In the genomic region with DNA sequence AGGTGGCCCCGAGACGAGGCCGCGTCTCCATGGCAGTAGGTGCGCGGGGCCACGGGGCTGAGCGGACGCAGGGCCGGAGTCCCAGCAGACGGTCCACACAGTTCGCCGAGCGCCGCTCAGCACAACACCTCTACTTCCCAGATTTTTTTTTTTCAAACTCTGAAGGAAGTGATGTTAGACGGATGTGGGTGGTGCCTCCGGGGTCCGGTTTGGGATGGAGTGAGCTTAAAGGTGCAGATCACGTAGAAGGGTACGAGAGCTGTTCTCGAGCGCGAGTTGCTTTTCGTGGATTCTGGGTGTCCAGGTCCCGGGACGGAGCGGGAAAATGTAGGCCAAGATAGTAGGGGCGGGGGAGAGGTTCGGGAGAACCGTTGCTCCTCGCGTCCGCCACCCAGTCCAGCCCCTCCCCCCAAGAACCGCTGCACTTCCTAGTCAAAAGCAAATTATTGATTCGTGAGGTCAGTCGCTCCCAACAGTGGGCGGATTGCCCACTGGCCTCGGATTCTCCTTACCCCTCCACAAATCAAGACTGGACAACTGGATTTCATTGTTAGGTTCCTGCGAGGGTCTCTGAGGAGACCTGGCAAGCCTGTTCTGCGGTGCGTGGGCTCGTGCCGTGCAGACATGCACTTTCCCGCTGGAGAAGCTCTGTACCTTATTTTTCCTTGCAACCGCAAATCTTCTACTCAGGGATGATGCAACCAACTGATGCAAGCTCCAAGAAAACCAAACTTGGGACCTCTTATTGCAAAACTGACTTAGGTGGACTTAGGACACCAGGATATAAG, we compare ENCODE assay signal across 1 cellular context.
A peak's percentile ranks its signal among the peaks of the same experiment; 100 is the strongest.
TF ChIP-seq lines count a peak whose summit lies in the region.

TXNDC12 (minus strand) TSS at position 126 of the 788 bp plus-strand sequence; CDS start at position 31, 95 bp downstream.

TF ChIP-seq in HepG2, 621 proteins besides CTCF, POLR2A, EP300 and RAD21 (continued from another document and continues in another):
- TF ChIP-seq ARID4A (CRISPR knock-in tag; IDR thresholded peaks at IDR 0.05; ENCODE audit: borderline replicate concordance) (peak; percentile 92), IRF2 (CRISPR knock-in tag; IDR thresholded peaks at IDR 0.05) (peak; percentile 70; the same call in 1 of the 2 replicates), RXRA (CRISPR knock-in tag; IDR thresholded peaks at IDR 0.05) (peak; percentile 36; the same call in 1 of the 2 replicates), ZNF558 (CRISPR knock-in tag; IDR thresholded peaks at IDR 0.05; ENCODE audit: borderline replicate concordance) (no peak), MTA1 (CRISPR knock-in tag; IDR thresholded peaks at IDR 0.05; ENCODE audit: borderline replicate concordance) (0 out of 2 replicates have a peak, but pooled peaks have one; percentile 26), ATF7-NPFF (CRISPR knock-in tag; IDR thresholded peaks at IDR 0.05; ENCODE audit: low read depth) (peak; percentile 55; the same call in 1 of the 2 replicates), HIC2 (CRISPR knock-in tag; IDR thresholded peaks at IDR 0.05; ENCODE audit: low read depth) (0 out of 2 replicates have a peak, but pooled peaks have one; percentile 19), ZBED4 (CRISPR knock-in tag; IDR thresholded peaks at IDR 0.05; ENCODE audit: borderline replicate concordance) (peak; percentile 61; the same call in 1 of the 2 replicates), ZNF333 (CRISPR knock-in tag; IDR thresholded peaks at IDR 0.05; ENCODE audit: borderline replicate concordance) (0 out of 2 replicates have a peak, but pooled peaks have one; percentile 60), TEAD3 (CRISPR knock-in tag; optimal IDR thresholded peaks at IDR 0.05; ENCODE audit: borderline replicate concordance) (peak; percentile 5), ZFYVE20 (CRISPR knock-in tag; IDR thresholded peaks at IDR 0.05; ENCODE audit: borderline replicate concordance, low read depth) (0 out of 2 replicates have a peak, but pooled peaks have one; percentile 57), ZNF10 (CRISPR knock-in tag; IDR thresholded peaks at IDR 0.05; ENCODE audit: borderline replicate concordance, low read depth) (no peak), HDAC2 (CRISPR knock-in tag; IDR thresholded peaks at IDR 0.05) (peak; percentile 13), ZIK1 (CRISPR knock-in tag; IDR thresholded peaks at IDR 0.05; ENCODE audit: borderline replicate concordance, low read depth) (peak; percentile 88; the same call in 1 of the 2 replicates), KLF12 (CRISPR knock-in tag; IDR thresholded peaks at IDR 0.05; ENCODE audit: borderline replicate concordance) (no peak; the same call in 1 of the 2 replicates), ZFP36 (IDR thresholded peaks at IDR 0.05; ENCODE audit: borderline replicate concordance, low read depth, low read length, partially characterized antibody) (no peak), SNRNP70 (IDR thresholded peaks at IDR 0.05; ENCODE audit: low read depth, low read length) (no peak), POLR2G (IDR thresholded peaks at IDR 0.05; ENCODE audit: low read depth, low read length) (peak; percentile 95), ZNF326 (CRISPR knock-in tag; IDR thresholded peaks at IDR 0.05; ENCODE audit: borderline replicate concordance) (no peak)
- TF ChIP-seq, protein P1, sequence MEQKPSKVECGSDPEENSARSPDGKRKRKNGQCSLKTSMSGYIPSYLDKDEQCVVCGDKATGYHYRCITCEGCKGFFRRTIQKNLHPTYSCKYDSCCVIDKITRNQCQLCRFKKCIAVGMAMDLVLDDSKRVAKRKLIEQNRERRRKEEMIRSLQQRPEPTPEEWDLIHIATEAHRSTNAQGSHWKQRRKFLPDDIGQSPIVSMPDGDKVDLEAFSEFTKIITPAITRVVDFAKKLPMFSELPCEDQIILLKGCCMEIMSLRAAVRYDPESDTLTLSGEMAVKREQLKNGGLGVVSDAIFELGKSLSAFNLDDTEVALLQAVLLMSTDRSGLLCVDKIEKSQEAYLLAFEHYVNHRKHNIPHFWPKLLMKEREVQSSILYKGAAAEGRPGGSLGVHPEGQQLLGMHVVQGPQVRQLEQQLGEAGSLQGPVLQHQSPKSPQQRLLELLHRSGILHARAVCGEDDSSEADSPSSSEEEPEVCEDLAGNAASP (CRISPR knock-in tag; IDR thresholded peaks at IDR 0.05; ENCODE audit: borderline replicate concordance) = peak; percentile 41
- TF ChIP-seq, protein P2, sequence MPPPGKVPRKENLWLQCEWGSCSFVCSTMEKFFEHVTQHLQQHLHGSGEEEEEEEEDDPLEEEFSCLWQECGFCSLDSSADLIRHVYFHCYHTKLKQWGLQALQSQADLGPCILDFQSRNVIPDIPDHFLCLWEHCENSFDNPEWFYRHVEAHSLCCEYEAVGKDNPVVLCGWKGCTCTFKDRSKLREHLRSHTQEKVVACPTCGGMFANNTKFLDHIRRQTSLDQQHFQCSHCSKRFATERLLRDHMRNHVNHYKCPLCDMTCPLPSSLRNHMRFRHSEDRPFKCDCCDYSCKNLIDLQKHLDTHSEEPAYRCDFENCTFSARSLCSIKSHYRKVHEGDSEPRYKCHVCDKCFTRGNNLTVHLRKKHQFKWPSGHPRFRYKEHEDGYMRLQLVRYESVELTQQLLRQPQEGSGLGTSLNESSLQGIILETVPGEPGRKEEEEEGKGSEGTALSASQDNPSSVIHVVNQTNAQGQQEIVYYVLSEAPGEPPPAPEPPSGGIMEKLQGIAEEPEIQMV (CRISPR knock-in tag; IDR thresholded peaks at IDR 0.05; ENCODE audit: low read depth) = peak; percentile 94; the same call in 1 of the 2 replicates
- TF ChIP-seq, protein P3, sequence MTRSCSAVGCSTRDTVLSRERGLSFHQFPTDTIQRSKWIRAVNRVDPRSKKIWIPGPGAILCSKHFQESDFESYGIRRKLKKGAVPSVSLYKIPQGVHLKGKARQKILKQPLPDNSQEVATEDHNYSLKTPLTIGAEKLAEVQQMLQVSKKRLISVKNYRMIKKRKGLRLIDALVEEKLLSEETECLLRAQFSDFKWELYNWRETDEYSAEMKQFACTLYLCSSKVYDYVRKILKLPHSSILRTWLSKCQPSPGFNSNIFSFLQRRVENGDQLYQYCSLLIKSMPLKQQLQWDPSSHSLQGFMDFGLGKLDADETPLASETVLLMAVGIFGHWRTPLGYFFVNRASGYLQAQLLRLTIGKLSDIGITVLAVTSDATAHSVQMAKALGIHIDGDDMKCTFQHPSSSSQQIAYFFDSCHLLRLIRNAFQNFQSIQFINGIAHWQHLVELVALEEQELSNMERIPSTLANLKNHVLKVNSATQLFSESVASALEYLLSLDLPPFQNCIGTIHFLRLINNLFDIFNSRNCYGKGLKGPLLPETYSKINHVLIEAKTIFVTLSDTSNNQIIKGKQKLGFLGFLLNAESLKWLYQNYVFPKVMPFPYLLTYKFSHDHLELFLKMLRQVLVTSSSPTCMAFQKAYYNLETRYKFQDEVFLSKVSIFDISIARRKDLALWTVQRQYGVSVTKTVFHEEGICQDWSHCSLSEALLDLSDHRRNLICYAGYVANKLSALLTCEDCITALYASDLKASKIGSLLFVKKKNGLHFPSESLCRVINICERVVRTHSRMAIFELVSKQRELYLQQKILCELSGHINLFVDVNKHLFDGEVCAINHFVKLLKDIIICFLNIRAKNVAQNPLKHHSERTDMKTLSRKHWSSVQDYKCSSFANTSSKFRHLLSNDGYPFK (CRISPR knock-in tag; IDR thresholded peaks at IDR 0.05; ENCODE audit: borderline replicate concordance) = peak; percentile 66; the same call in 1 of the 2 replicates
- TF ChIP-seq, protein P4, sequence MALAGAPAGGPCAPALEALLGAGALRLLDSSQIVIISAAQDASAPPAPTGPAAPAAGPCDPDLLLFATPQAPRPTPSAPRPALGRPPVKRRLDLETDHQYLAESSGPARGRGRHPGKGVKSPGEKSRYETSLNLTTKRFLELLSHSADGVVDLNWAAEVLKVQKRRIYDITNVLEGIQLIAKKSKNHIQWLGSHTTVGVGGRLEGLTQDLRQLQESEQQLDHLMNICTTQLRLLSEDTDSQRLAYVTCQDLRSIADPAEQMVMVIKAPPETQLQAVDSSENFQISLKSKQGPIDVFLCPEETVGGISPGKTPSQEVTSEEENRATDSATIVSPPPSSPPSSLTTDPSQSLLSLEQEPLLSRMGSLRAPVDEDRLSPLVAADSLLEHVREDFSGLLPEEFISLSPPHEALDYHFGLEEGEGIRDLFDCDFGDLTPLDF (CRISPR knock-in tag; IDR thresholded peaks at IDR 0.05) = peak; percentile 16; the same call in 1 of the 2 replicates
